Comparison of ENCODE assay signal across 15 cellular contexts in the genomic region with DNA sequence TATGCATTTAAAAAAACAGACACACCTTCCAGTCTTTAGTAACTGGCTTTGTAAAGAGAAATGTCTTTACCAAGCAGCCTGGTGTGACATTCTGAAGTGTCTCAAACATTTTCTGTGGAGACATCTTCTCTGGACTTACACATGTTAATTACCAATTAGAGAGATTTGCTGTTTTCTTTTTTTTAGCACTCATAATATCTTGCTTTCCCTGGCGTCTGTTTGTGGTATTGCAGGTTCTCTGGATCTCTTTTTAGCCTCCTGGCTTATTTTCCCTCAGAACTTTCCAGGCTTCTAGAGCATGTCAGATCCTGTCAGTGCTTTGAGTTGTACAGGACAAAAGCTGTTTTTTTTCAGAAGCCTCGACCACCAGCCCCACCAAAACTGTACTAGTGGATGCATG.
DNase-seq lines count a peak whose midpoint lies in the region; ATAC-seq and TF ChIP-seq lines count a peak whose summit lies in the region.
"Had no signal": no experiment of that assay in that cellular context is flagged by ENCODE, and none has a peak within 500 bp of the region (broad histone marks: within the 10 kb centered on the region; RNA-seq: fewer than 3 reads in every experiment).

No MANE protein-coding gene starts in this region.

- no peaks in the 10 kb centered on the region for H3K4me1 ChIP-seq in A673 (ENCODE audit: insufficient read depth, low read length, poor library complexity, severe bottlenecking)
- H3K4me1 ChIP-seq: gastrocnemius medialis, vagina had no signal

- H3K36me3 ChIP-seq in A673 (ENCODE audit: insufficient read depth, low read length, poor library complexity, severe bottlenecking) = no peaks in the 10 kb centered on the region
- H3K36me3 ChIP-seq: gastrocnemius medialis, vagina had no signal

- H3K27ac ChIP-seq in A673 (ENCODE audit: low read depth, low read length, poor library complexity, severe bottlenecking) = no peak overlapping the region
- H3K27ac ChIP-seq: gastrocnemius medialis, vagina had no signal

- POLR2A ChIA-PET in A673 (lab: Charles Lee; ENCODE audit: low non-redundant PET) = no interaction called here

- intact Hi-C loops in A673 (cut with micrococcal nuclease; ENCODE audit: unreplicated experiment) = no loop called here

- peaks cover 7% of the 10 kb centered on the region for H3K36me3 Mint-ChIP-seq in stimulated activated memory B cell treated with anti-CD40 and anti-IgM and Interleukin-4, amounts not matched to agents 10 μg/mL and 1 μg/mL and 100 μg/mL, for 72 hours
- H3K36me3 Mint-ChIP-seq: activated naive CD8-positive, alpha-beta T cell treated with anti-CD3 and anti-CD28 coated beads, Interleukin-2, amount 10 ng/mL, durations not matched to agents 7 days and 5 days; natural killer cell treated with Interleukin-12 subunit alpha and Interleukin-12 subunit beta and Interleukin-15 and Interleukin-18, amount 100 ng/mL, for 72 hours had no signal

- BruUV-seq in A673 (replicated peaks; lab: Mats Ljungman, UMichigan) = no TSS peak

- CTCF ChIA-PET in A673 (lab: Charles Lee) = no interaction called here

- H3K27me3 ChIP-seq in A673 (replicated peaks; ENCODE audit: insufficient read depth, low read depth, low read length, poor library complexity) = peaks cover 10% of the 10 kb centered on the region
- H3K27me3 ChIP-seq: gastrocnemius medialis, vagina had no signal

- H3K27ac Mint-ChIP-seq in stimulated activated memory B cell treated with anti-CD40 and anti-IgM and Interleukin-4, amounts not matched to agents 10 μg/mL and 1 μg/mL and 100 μg/mL, for 72 hours = no peak overlapping the region
- H3K27ac Mint-ChIP-seq: activated naive CD8-positive, alpha-beta T cell treated with anti-CD3 and anti-CD28 coated beads, Interleukin-2, amount 10 ng/mL, durations not matched to agents 7 days and 5 days; B cell; natural killer cell treated with Interleukin-12 subunit alpha and Interleukin-12 subunit beta and Interleukin-15 and Interleukin-18, amount 100 ng/mL, for 72 hours had no signal

- ATAC-seq in stimulated activated memory B cell treated with anti-CD40 and anti-IgM and Interleukin-4, amounts not matched to agents 10 μg/mL and 1 μg/mL and 100 μg/mL, for 72 hours = no peak
- ATAC-seq: gastrocnemius medialis; left colon; natural killer cell treated with Interleukin-12 subunit alpha and Interleukin-12 subunit beta and Interleukin-15 and Interleukin-18, amount 100 ng/mL, for 72 hours had no signal

- DNase-seq in A673 (ENCODE audit: low spot score) (no peak), SK-MEL-5 (ENCODE audit: low read depth, low spot score) (peak; percentile 28), foreskin fibroblast (no peak), NCI-H82 treated with DMSO at 0.1 percent for 48 hours (lab: John Stamatoyannopoulos, UW; ENCODE audit: unreplicated experiment) (no peak), NCI-H446 (lab: John Stamatoyannopoulos, UW) (no peak)
- no peak for DNase-seq in stimulated activated naive CD4-positive, alpha-beta T cell (lab: John Stamatoyannopoulos, UW)
- DNase-seq: activated CD8-positive, alpha-beta memory T cell treated with anti-CD3 and anti-CD28 coated beads, Interleukin-2, amount 50 U/mL, for 4 hours; activated naive CD8-positive, alpha-beta T cell treated with anti-CD3 and anti-CD28 coated beads, Interleukin-2, amount 10 ng/mL, durations not matched to agents 7 days and 5 days; gastrocnemius medialis; left colon had no signal

- TF ChIP-seq CTCF in A673 (conservative IDR thresholded peaks at IDR 0.05; ENCODE audit: low read depth, low read length) (peak; percentile 44), GM12874 (IDR thresholded peaks at IDR 0.05; ENCODE audit: insufficient read depth, low read depth, low read length) (peak; percentile 38; the same call in 1 of the 2 replicates), foreskin fibroblast (IDR thresholded peaks at IDR 0.05; ENCODE audit: low read depth, low read length) (peak; percentile 26)

- H3K4me3 Mint-ChIP-seq in stimulated activated memory B cell treated with anti-CD40 and anti-IgM and Interleukin-4, amounts not matched to agents 10 μg/mL and 1 μg/mL and 100 μg/mL, for 72 hours = no peak overlapping the region
- H3K4me3 Mint-ChIP-seq: activated naive CD8-positive, alpha-beta T cell treated with anti-CD3 and anti-CD28 coated beads, Interleukin-2, amount 10 ng/mL, durations not matched to agents 7 days and 5 days; B cell; natural killer cell treated with Interleukin-12 subunit alpha and Interleukin-12 subunit beta and Interleukin-15 and Interleukin-18, amount 100 ng/mL, for 72 hours had no signal

- in situ Hi-C loops in SK-MEL-5 (cut with HindIII; ENCODE audit: low pct_unique_long_range_greater_than_20kb, low sequenced_read_pairs) = no loop called here

- peaks cover 8% of the 10 kb centered on the region for H3K9me3 Mint-ChIP-seq in stimulated activated memory B cell treated with anti-CD40 and anti-IgM and Interleukin-4, amounts not matched to agents 10 μg/mL and 1 μg/mL and 100 μg/mL, for 72 hours
- H3K9me3 Mint-ChIP-seq: activated naive CD8-positive, alpha-beta T cell treated with anti-CD3 and anti-CD28 coated beads, Interleukin-2, amount 10 ng/mL, durations not matched to agents 7 days and 5 days had no signal

- H3K4me1 Mint-ChIP-seq in stimulated activated memory B cell treated with anti-CD40 and anti-IgM and Interleukin-4, amounts not matched to agents 10 μg/mL and 1 μg/mL and 100 μg/mL, for 72 hours = no peaks in the 10 kb centered on the region
- H3K4me1 Mint-ChIP-seq: activated naive CD8-positive, alpha-beta T cell treated with anti-CD3 and anti-CD28 coated beads, Interleukin-2, amount 10 ng/mL, durations not matched to agents 7 days and 5 days; B cell had no signal

- no peaks in the 10 kb centered on the region for H3K27me3 Mint-ChIP-seq in stimulated activated memory B cell treated with anti-CD40 and anti-IgM and Interleukin-4, amounts not matched to agents 10 μg/mL and 1 μg/mL and 100 μg/mL, for 72 hours
- H3K27me3 Mint-ChIP-seq: activated naive CD8-positive, alpha-beta T cell treated with anti-CD3 and anti-CD28 coated beads, Interleukin-2, amount 10 ng/mL, durations not matched to agents 7 days and 5 days; B cell had no signal

- H3K4me3 ChIP-seq in A673 (ENCODE audit: low read depth, low read length, poor library complexity, severe bottlenecking) (no peak overlapping the region), foreskin fibroblast (ENCODE audit: low read depth in 1 of 2, low read length in 2 of 2) (no peak overlapping the region)
- H3K4me3 ChIP-seq: gastrocnemius medialis, vagina had no signal

- no peaks in the 10 kb centered on the region for H3K9me3 ChIP-seq in A673 (ENCODE audit: low read depth, low read length, poor library complexity, severe bottlenecking)
- H3K9me3 ChIP-seq: gastrocnemius medialis, vagina had no signal
